In the genomic region with DNA sequence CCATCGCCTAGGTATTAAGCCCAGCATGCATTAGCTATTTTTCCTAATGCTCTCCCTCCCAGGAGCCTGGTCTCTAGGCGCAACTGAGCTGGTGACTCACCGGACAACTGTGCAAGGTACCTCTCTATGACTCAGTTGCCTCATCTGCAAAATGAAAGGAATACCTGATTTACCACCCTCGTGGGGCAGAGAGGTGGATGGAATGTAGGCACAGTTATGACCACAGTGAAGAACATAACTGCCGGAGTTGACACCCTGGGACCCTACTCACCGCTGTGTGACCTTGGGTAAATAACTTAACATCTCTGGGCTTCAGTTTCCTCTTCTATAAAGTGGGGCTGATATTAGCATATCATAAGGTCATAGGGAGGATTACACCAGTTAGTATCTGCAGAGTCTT, we compare ENCODE assay signal across 1 cellular context.
TF ChIP-seq lines count a peak whose summit lies in the region.

No MANE protein-coding gene starts in this region.

TF ChIP-seq in HepG2, 621 proteins besides CTCF, POLR2A, EP300 and RAD21 (continued from another document):
- TF ChIP-seq, protein P1, sequence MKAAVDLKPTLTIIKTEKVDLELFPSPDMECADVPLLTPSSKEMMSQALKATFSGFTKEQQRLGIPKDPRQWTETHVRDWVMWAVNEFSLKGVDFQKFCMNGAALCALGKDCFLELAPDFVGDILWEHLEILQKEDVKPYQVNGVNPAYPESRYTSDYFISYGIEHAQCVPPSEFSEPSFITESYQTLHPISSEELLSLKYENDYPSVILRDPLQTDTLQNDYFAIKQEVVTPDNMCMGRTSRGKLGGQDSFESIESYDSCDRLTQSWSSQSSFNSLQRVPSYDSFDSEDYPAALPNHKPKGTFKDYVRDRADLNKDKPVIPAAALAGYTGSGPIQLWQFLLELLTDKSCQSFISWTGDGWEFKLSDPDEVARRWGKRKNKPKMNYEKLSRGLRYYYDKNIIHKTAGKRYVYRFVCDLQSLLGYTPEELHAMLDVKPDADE (CRISPR knock-in tag; IDR thresholded peaks at IDR 0.05), result no peak
- TF ChIP-seq CCDC6 (CRISPR knock-in tag; IDR thresholded peaks at IDR 0.05) (no peak), SIN3A (IDR thresholded peaks at IDR 0.05; ENCODE audit: borderline replicate concordance, low read depth, low read length) (no peak), PLRG1 (conservative IDR thresholded peaks at IDR 0.05) (no peak)
